In genomic region chr9:85610074-85610855, GRCh38 we compare ENCODE assay signal across 8 cellular contexts.
DNase-seq lines count a peak whose midpoint lies in the region; ATAC-seq, FAIRE-seq and TF ChIP-seq lines count a peak whose summit lies in the region.

No MANE protein-coding gene starts in this region.

- no peak overlapping the region for H3K4me3 Mint-ChIP-seq in stimulated activated effector memory CD8-positive, alpha-beta T cell treated with anti-CD3 and anti-CD28 coated beads, Interleukin-12 subunit alpha, Interleukin-12 subunit beta, amount 100 ng/mL, for 72 hours

- peaks cover 9% of the 10 kb centered on the region for H3K4me1 Mint-ChIP-seq in stimulated activated effector memory CD8-positive, alpha-beta T cell treated with anti-CD3 and anti-CD28 coated beads, Interleukin-12 subunit alpha, Interleukin-12 subunit beta, amount 100 ng/mL, for 72 hours

- intact Hi-C loops in mammary epithelial cell (cut with micrococcal nuclease) = loop anchor here (1.0 to 2.0 kb wide), 4 partner anchors 102 to 1213 kb away; no protein-coding TSS in a partner anchor

- no peaks in the 10 kb centered on the region for H3K9me2 ChIP-seq in Karpas-422 (replicated peaks; ENCODE audit: insufficient read depth, low read length)

- in situ Hi-C loops in mammary epithelial cell (cut with MboI; ENCODE audit: low sequenced_read_pairs in 2 of 2) = loop anchor here in 1 of 2 donors (25.0 kb wide), 1 partner anchor 98 kb away; no protein-coding TSS in a partner anchor

- H3K27me3 ChIP-seq in Karpas-422 (ENCODE audit: low read length) = no peaks in the 10 kb centered on the region
- H3K27me3 ChIP-seq in mammary epithelial cell (ENCODE audit: insufficient read depth, low read length) = no peaks in the 10 kb centered on the region

- no TSS peak for BruUV-seq in mammary epithelial cell (replicated peaks; lab: Mats Ljungman, UMichigan)

- peak overlapping the region; percentile 51 for H3K4me2 ChIP-seq in Karpas-422 (ENCODE audit: low read depth, low read length, poor library complexity, severe bottlenecking)
- peak overlapping the region; percentile 67 for H3K4me2 ChIP-seq in mammary epithelial cell (ENCODE audit: insufficient read depth, low read depth, low read length)

- dilution Hi-C loops in mammary epithelial cell (cut with HindIII; ENCODE audit: low sequenced_read_pairs) = no loop called here

- no peaks in the 10 kb centered on the region for H3K9me3 Mint-ChIP-seq in stimulated activated effector memory CD8-positive, alpha-beta T cell treated with anti-CD3 and anti-CD28 coated beads, Interleukin-12 subunit alpha, Interleukin-12 subunit beta, amount 100 ng/mL, for 72 hours

- H3K79me2 ChIP-seq in Karpas-422 (ENCODE audit: low read length) (peaks cover 9% of the 10 kb centered on the region; the same call in 1 of the 2 replicates), mammary epithelial cell (ENCODE audit: insufficient read depth, low read length) (no peaks in the 10 kb centered on the region)

- H3K36me3 ChIP-seq in Karpas-422 (ENCODE audit: insufficient read depth, low read length) (no peaks in the 10 kb centered on the region), mammary epithelial cell (ENCODE audit: insufficient read depth, low read length) (no peaks in the 10 kb centered on the region)

- H3K9ac ChIP-seq in Karpas-422 (ENCODE audit: low read length) (peak overlapping the region; percentile 54), mammary epithelial cell (ENCODE audit: insufficient read depth, low read length) (no peak overlapping the region)

- no peak for TF ChIP-seq POLR2A in H54 (IDR thresholded peaks at IDR 0.05; ENCODE audit: low read depth, low read length)

- H3K27ac ChIP-seq in Karpas-422 (ENCODE audit: low read length) (peak overlapping the region; percentile 64), mammary epithelial cell (ENCODE audit: insufficient read depth, low read depth, low read length) (no peak overlapping the region)

- FAIRE-seq in H54 (lab: Jason Lieb, UNC) = peak; percentile 100

- H3K4me1 ChIP-seq in Karpas-422 (ENCODE audit: low read length) (peaks cover 19% of the 10 kb centered on the region), mammary epithelial cell (ENCODE audit: insufficient read depth, low read length) (no peaks in the 10 kb centered on the region)

- ATAC-seq in stimulated activated effector memory CD8-positive, alpha-beta T cell treated with anti-CD3 and anti-CD28 coated beads, Interleukin-12 subunit alpha, Interleukin-12 subunit beta, amount 100 ng/mL, for 72 hours = peak; percentile 82

- H3K9me3 ChIP-seq in Karpas-422 (ENCODE audit: low read length) (no peaks in the 10 kb centered on the region), mammary epithelial cell (replicated peaks; ENCODE audit: insufficient read depth, low read length) (no peaks in the 10 kb centered on the region)

- H4K20me1 ChIP-seq in Karpas-422 (ENCODE audit: insufficient read depth, low read depth, low read length) (no peaks in the 10 kb centered on the region), mammary epithelial cell (ENCODE audit: insufficient read depth, low read length) (no peaks in the 10 kb centered on the region)

- peak; percentile 75 to 81 for TF ChIP-seq CTCF in mammary epithelial cell (conservative IDR thresholded peaks at IDR 0.05 in 1 of 2, IDR thresholded peaks at IDR 0.05 in 1 of 2; ENCODE audit: extremely low read depth in 1 of 2, insufficient read depth in 1 of 2, low read depth in 1 of 2, low read length in 2 of 2)

- WGBS in mammary epithelial cell (ENCODE audit: low coverage, missing lambda C conversion rate) = 36% methylated on average over 4 of the region's 4 CpGs

- H3K36me3 Mint-ChIP-seq in stimulated activated effector memory CD8-positive, alpha-beta T cell treated with anti-CD3 and anti-CD28 coated beads, Interleukin-12 subunit alpha, Interleukin-12 subunit beta, amount 100 ng/mL, for 72 hours = peaks cover 4% of the 10 kb centered on the region

- CTCF ChIA-PET in mammary epithelial cell (lab: Charles Lee; ENCODE audit: low non-redundant PET) = interaction anchor here (0.6 to 0.9 kb wide), 11 partner anchors 21 to 1213 kb away, joined by 3 to 20 read pairs (median 4); no protein-coding TSS in a partner anchor

- H3K4me3 ChIP-seq in Karpas-422 (ENCODE audit: low read length) (peak overlapping the region; percentile 48), mammary epithelial cell (replicated peaks in 1 of 3; ENCODE audit: insufficient read depth in 1 of 3, low read depth in 2 of 3, low read length in 3 of 3) (peak overlapping the region in 2 of 3 experiments; percentile 29 to 31)

- H3K27ac Mint-ChIP-seq in stimulated activated effector memory CD8-positive, alpha-beta T cell treated with anti-CD3 and anti-CD28 coated beads, Interleukin-12 subunit alpha, Interleukin-12 subunit beta, amount 100 ng/mL, for 72 hours = no peak overlapping the region

- H2AFZ ChIP-seq in Karpas-422 (ENCODE audit: low read length) = peak overlapping the region; percentile 8; the same call in 1 of the 2 replicates
- H2AFZ ChIP-seq in mammary epithelial cell (ENCODE audit: low read depth, low read length) = peak overlapping the region; percentile 65

- peak; percentile 8 for DNase-seq in stimulated activated CD4-positive, alpha-beta T cell treated with anti-CD3 and anti-CD28 coated beads, Interleukin-2, amount 100 ng/mL, for 4 hours (ENCODE audit: low read depth)
- no peak for DNase-seq in stimulated activated CD4-positive, alpha-beta T cell treated with anti-CD3 and anti-CD28 coated beads, Interleukin-12 subunit alpha, Interleukin-12 subunit beta, amount 100 ng/mL, for 4 hours
- DNase-seq in H54 (ENCODE audit: insufficient read length, low spot score) (peak; percentile 63), Karpas-422 (peak; percentile 94), RPMI8226 (peak; percentile 60), mammary epithelial cell (peak; percentile 53), iris pigment epithelial cell (ENCODE audit: low read depth) (peak; percentile 76)
- DNase-seq in stimulated activated effector memory CD8-positive, alpha-beta T cell treated with anti-CD3 and anti-CD28 coated beads, Interleukin-12 subunit alpha, Interleukin-12 subunit beta, amount 100 ng/mL, for 72 hours (ENCODE audit: low spot score in 2 of 2) = peak; percentile 12 to 63
